ENCODE assay signal across 32 cellular contexts in the genomic region with DNA sequence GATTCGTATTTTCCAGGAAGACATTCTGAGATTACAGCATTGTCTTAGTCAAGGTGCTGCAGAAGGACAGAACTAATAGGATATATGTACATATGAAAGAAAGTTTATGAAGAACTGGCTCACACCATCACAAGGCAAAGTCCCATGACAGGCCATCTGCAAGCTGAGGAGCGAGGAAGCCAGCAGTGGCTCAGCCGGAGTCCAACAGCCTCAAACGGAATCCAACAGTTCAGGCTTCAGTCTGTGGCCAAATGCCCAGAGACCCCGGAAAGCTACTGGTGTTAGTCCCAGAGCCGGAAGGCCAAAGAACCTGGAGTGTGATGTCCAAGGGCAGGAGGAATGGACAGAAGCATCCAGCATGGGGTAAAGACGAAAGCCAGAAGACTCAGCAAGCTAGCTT.
"Had no signal": no experiment of that assay in that cellular context is flagged by ENCODE, and none has a peak within 500 bp of the region (broad histone marks: within the 10 kb centered on the region; RNA-seq: fewer than 3 reads in every experiment).

No MANE protein-coding gene starts in this region.

- H3K9me3 Mint-ChIP-seq: activated CD4-positive, alpha-beta memory T cell treated with anti-CD3 and anti-CD28 coated beads for 36 hours; activated CD4-positive, alpha-beta T cell treated with anti-CD3 and anti-CD28 coated beads, Interleukin-2, amount 10 ng/mL, durations not matched to agents 24 days and 14 days; activated naive CD4-positive, alpha-beta T cell treated with anti-CD3 and anti-CD28 coated beads, Interleukin-2, amount 10 ng/mL, durations not matched to agents 7 days and 5 days; activated naive CD4-positive, alpha-beta T cell treated with anti-CD3 and anti-CD28 coated beads, Interleukin-2, amount 50 U/mL, for 72 hours; activated naive CD8-positive, alpha-beta T cell treated with anti-CD3 and anti-CD28 coated beads, Interleukin-2, amount 10 ng/mL, durations not matched to agents 7 days and 5 days; brain; central memory CD8-positive, alpha-beta T cell; dendritic cell treated with granulocyte-macrophage colony-stimulating factor and Interleukin-4, amounts not matched to agents 40 ng/mL and 50 ng/mL, for 4 days; endodermal cell; T-helper 2 cell treated with Interferon-gamma antibody and Interleukin-4, amounts not matched to agents 5 μg/mL and 100 μg/mL, for 36 hours had no signal

- DNase-seq: activated CD4-positive, alpha-beta memory T cell treated with anti-CD3 and anti-CD28 coated beads for 36 hours; activated CD4-positive, alpha-beta T cell treated with anti-CD3 and anti-CD28 coated beads for 36 hours; activated CD4-positive, alpha-beta T cell treated with anti-CD3 and anti-CD28 coated beads, Interleukin-2, amount 10 ng/mL, durations not matched to agents 24 days and 14 days; activated CD4-positive, CD25-positive, alpha-beta regulatory T cell; activated CD4-positive, CD25-positive, alpha-beta regulatory T cell treated with anti-CD3 and anti-CD28 coated beads, Interleukin-2, amount 50 U/mL, for 72 hours; activated CD8-positive, alpha-beta memory T cell treated with anti-CD3 and anti-CD28 coated beads, Interleukin-2, amount 10 ng/mL, durations not matched to agents 7 days and 5 days; activated CD8-positive, alpha-beta memory T cell treated with anti-CD3 and anti-CD28 coated beads, Interleukin-2, amount 50 U/mL, for 4 hours; activated gamma-delta T cell; activated naive CD4-positive, alpha-beta T cell; activated naive CD4-positive, alpha-beta T cell treated with anti-CD3 and anti-CD28 coated beads, Interleukin-2, amount 10 ng/mL, durations not matched to agents 7 days and 5 days; activated naive CD8-positive, alpha-beta T cell treated with anti-CD3 and anti-CD28 coated beads, Interleukin-2, amount 10 ng/mL, durations not matched to agents 7 days and 5 days; activated T-cell treated with anti-CD3 and anti-CD28 coated beads, Interleukin-2, amount 50 U/mL, for 1 hour; activated T-cell treated with anti-CD3 and anti-CD28 coated beads, Interleukin-2, amount 50 U/mL, for 48 hours; dorsolateral prefrontal cortex; effector memory CD4-positive, alpha-beta T cell; endodermal cell; foreskin fibroblast; head of caudate nucleus; T-helper 1 cell; T-helper 17 cell; T1000 had no signal

- H3K27ac ChIP-seq: ascending aorta, breast epithelium, cardiac muscle cell, coronary artery, dorsolateral prefrontal cortex had no signal

- H3K4me3 ChIP-seq: ascending aorta, breast epithelium, cardiac muscle cell, coronary artery, dorsolateral prefrontal cortex had no signal

- H3K4me3 Mint-ChIP-seq: activated CD4-positive, alpha-beta memory T cell treated with anti-CD3 and anti-CD28 coated beads for 36 hours; activated CD4-positive, alpha-beta T cell treated with anti-CD3 and anti-CD28 coated beads for 36 hours; activated CD4-positive, alpha-beta T cell treated with anti-CD3 and anti-CD28 coated beads, Interleukin-2, amount 10 ng/mL, durations not matched to agents 24 days and 14 days; activated CD8-positive, alpha-beta memory T cell treated with anti-CD3 and anti-CD28 coated beads, Interleukin-2, amount 10 ng/mL, durations not matched to agents 7 days and 5 days; activated naive CD4-positive, alpha-beta T cell treated with anti-CD3 and anti-CD28 coated beads, Interleukin-2, amount 10 ng/mL, durations not matched to agents 7 days and 5 days; activated naive CD8-positive, alpha-beta T cell treated with anti-CD3 and anti-CD28 coated beads, Interleukin-2, amount 10 ng/mL, durations not matched to agents 7 days and 5 days; central memory CD8-positive, alpha-beta T cell; dendritic cell treated with granulocyte-macrophage colony-stimulating factor and Interleukin-4, amounts not matched to agents 40 ng/mL and 50 ng/mL, for 4 days; endodermal cell; T-helper 17 cell; T-helper 2 cell treated with Interferon-gamma antibody and Interleukin-4, amounts not matched to agents 5 μg/mL and 100 μg/mL, for 36 hours had no signal

- FAIRE-seq: frontal cortex had no signal

- H3K27me3 Mint-ChIP-seq: activated CD4-positive, alpha-beta memory T cell treated with anti-CD3 and anti-CD28 coated beads for 36 hours; activated CD4-positive, alpha-beta T cell treated with anti-CD3 and anti-CD28 coated beads for 36 hours; activated CD4-positive, alpha-beta T cell treated with anti-CD3 and anti-CD28 coated beads, Interleukin-2, amount 10 ng/mL, durations not matched to agents 24 days and 14 days; activated CD8-positive, alpha-beta memory T cell treated with anti-CD3 and anti-CD28 coated beads, Interleukin-2, amount 10 ng/mL, durations not matched to agents 7 days and 5 days; activated naive CD4-positive, alpha-beta T cell treated with anti-CD3 and anti-CD28 coated beads, Interleukin-2, amount 10 ng/mL, durations not matched to agents 7 days and 5 days; activated naive CD8-positive, alpha-beta T cell treated with anti-CD3 and anti-CD28 coated beads, Interleukin-2, amount 10 ng/mL, durations not matched to agents 7 days and 5 days; central memory CD8-positive, alpha-beta T cell; dendritic cell treated with granulocyte-macrophage colony-stimulating factor and Interleukin-4, amounts not matched to agents 40 ng/mL and 50 ng/mL, for 4 days; T-helper 17 cell had no signal

- H3K36me3 Mint-ChIP-seq: activated CD4-positive, alpha-beta memory T cell treated with anti-CD3 and anti-CD28 coated beads for 36 hours; brain had no signal

- H3K27ac Mint-ChIP-seq: activated CD4-positive, alpha-beta memory T cell treated with anti-CD3 and anti-CD28 coated beads for 36 hours; activated CD4-positive, alpha-beta T cell treated with anti-CD3 and anti-CD28 coated beads for 36 hours; activated CD4-positive, alpha-beta T cell treated with anti-CD3 and anti-CD28 coated beads, Interleukin-2, amount 10 ng/mL, durations not matched to agents 24 days and 14 days; activated CD8-positive, alpha-beta memory T cell treated with anti-CD3 and anti-CD28 coated beads, Interleukin-2, amount 10 ng/mL, durations not matched to agents 7 days and 5 days; activated naive CD4-positive, alpha-beta T cell treated with anti-CD3 and anti-CD28 coated beads, Interleukin-2, amount 50 U/mL, for 72 hours; activated naive CD8-positive, alpha-beta T cell treated with anti-CD3 and anti-CD28 coated beads, Interleukin-2, amount 10 ng/mL, durations not matched to agents 7 days and 5 days; dendritic cell treated with granulocyte-macrophage colony-stimulating factor and Interleukin-4, amounts not matched to agents 40 ng/mL and 50 ng/mL, for 4 days; endodermal cell; T-helper 17 cell; T-helper 2 cell treated with Interferon-gamma antibody and Interleukin-4, amounts not matched to agents 5 μg/mL and 100 μg/mL, for 36 hours had no signal

- H3K36me3 ChIP-seq: breast epithelium, cardiac muscle cell had no signal

- ATAC-seq: activated CD4-positive, alpha-beta T cell treated with anti-CD3 and anti-CD28 coated beads for 36 hours; activated CD8-positive, alpha-beta memory T cell treated with anti-CD3 and anti-CD28 coated beads, Interleukin-2, amount 10 ng/mL, durations not matched to agents 7 days and 5 days; activated naive CD4-positive, alpha-beta T cell treated with anti-CD3 and anti-CD28 coated beads, Interleukin-2, amount 50 U/mL, for 72 hours; esophagus mucosa; T-helper 17 cell had no signal

- H3K27me3 ChIP-seq: ascending aorta, breast epithelium, cardiac muscle cell, dorsolateral prefrontal cortex had no signal

- H3K9me3 ChIP-seq: ascending aorta, breast epithelium had no signal
